12 cellular contexts compared by ENCODE assay signal in genomic region chr9:20553750-20554149, GRCh38.
DNase-seq lines count a peak whose midpoint lies in the region; ATAC-seq and TF ChIP-seq lines count a peak whose summit lies in the region.
"Had no signal": no experiment of that assay in that cellular context is flagged by ENCODE, and none has a peak within 500 bp of the region (broad histone marks: within the 10 kb centered on the region; RNA-seq: fewer than 3 reads in every experiment).

No MANE protein-coding gene starts in this region.

- peak overlapping the region; percentile 12 for H3K27ac ChIP-seq in foreskin keratinocyte
- H3K27ac ChIP-seq: dorsolateral prefrontal cortex had no signal

- no peaks in the 10 kb centered on the region for H3K9me3 Mint-ChIP-seq in activated naive CD4-positive, alpha-beta T cell treated with anti-CD3 and anti-CD28 coated beads for 36 hours
- H3K9me3 Mint-ChIP-seq in T-cell (no peaks in the 10 kb centered on the region), type B pancreatic cell (no peaks in the 10 kb centered on the region)

- H3K36me3 Mint-ChIP-seq in activated naive CD4-positive, alpha-beta T cell treated with anti-CD3 and anti-CD28 coated beads for 36 hours (ENCODE audit: low read depth): peaks cover 3% of the 10 kb centered on the region
- peaks cover 11% of the 10 kb centered on the region for H3K36me3 Mint-ChIP-seq in T-cell
- no peaks in the 10 kb centered on the region for H3K36me3 Mint-ChIP-seq in type B pancreatic cell

- TF ChIP-seq CTCF in foreskin keratinocyte (conservative IDR thresholded peaks at IDR 0.05) (no peak), type B pancreatic cell (conservative IDR thresholded peaks at IDR 0.05) (no peak)

- no peaks in the 10 kb centered on the region for H3K27me3 Mint-ChIP-seq in activated naive CD4-positive, alpha-beta T cell treated with anti-CD3 and anti-CD28 coated beads for 36 hours (ENCODE audit: low read depth)
- H3K27me3 Mint-ChIP-seq in T-cell (no peaks in the 10 kb centered on the region), type B pancreatic cell (no peaks in the 10 kb centered on the region)

- intact Hi-C loops in activated naive CD4-positive, alpha-beta T cell treated with anti-CD3 and anti-CD28 coated beads for 36 hours (cut with micrococcal nuclease): loop anchor here (1.0 to 10.0 kb wide), 5 partner anchors 27 to 1079 kb away; partner anchors contain the start of gene MLLT3

- no peak for DNase-seq in activated naive CD4-positive, alpha-beta T cell treated with anti-CD3 and anti-CD28 coated beads for 36 hours
- DNase-seq in activated naive CD4-positive, alpha-beta T cell (lab: John Stamatoyannopoulos, UW): no peak
- DNase-seq in T-cell (no peak), foreskin keratinocyte (no peak), type B pancreatic cell (ENCODE audit: extremely low spot score, unreplicated experiment) (no peak), NCI-H2081 (lab: John Stamatoyannopoulos, UW) (no peak)
- no peak for DNase-seq in stimulated activated CD4-positive, alpha-beta T cell treated with anti-CD3 and anti-CD28 coated beads, Interleukin-12 subunit alpha, Interleukin-12 subunit beta, amount 100 ng/mL, for 4 hours
- DNase-seq: body of pancreas, dorsolateral prefrontal cortex, NCI-H748 treated with DMSO at 0.1 percent for 48 hours, SHP77 treated with DMSO at 0.1 percent for 48 hours had no signal

- CTCF ChIA-PET in activated naive CD4-positive, alpha-beta T cell treated with anti-CD3 and anti-CD28 coated beads for 36 hours (lab: Charles Lee): interaction anchor here (0.6 to 2.1 kb wide), 6 partner anchors 11 to 130 kb away, joined by 3 to 5 read pairs (median 4); no protein-coding TSS in a partner anchor
- CTCF ChIA-PET in T-cell (lab: Charles Lee): interaction anchor here (0.5 to 2.1 kb wide), 12 partner anchors 11 to 1087 kb away, joined by 3 to 9 read pairs (median 4); partner anchors contain the start of gene MLLT3 (in 1 of the 2)

- POLR2A ChIA-PET in T-cell (lab: Charles Lee): interaction anchor here (0.5 to 0.7 kb wide), 5 partner anchors 17 to 1454 kb away, joined by 3 to 14 read pairs (median 5); partner anchors contain the start of gene MLLT3 (in 1 of the 2)

- H3K27ac Mint-ChIP-seq in activated naive CD4-positive, alpha-beta T cell treated with anti-CD3 and anti-CD28 coated beads for 36 hours: peak overlapping the region; percentile 12
- H3K27ac Mint-ChIP-seq in T-cell (peak overlapping the region; percentile 67 to 69), type B pancreatic cell (peak overlapping the region; percentile 24)

- no peak overlapping the region for H3K4me3 Mint-ChIP-seq in activated naive CD4-positive, alpha-beta T cell treated with anti-CD3 and anti-CD28 coated beads for 36 hours
- peak overlapping the region; percentile 32 to 40 (median 37) for H3K4me3 Mint-ChIP-seq in T-cell
- no peak overlapping the region for H3K4me3 Mint-ChIP-seq in type B pancreatic cell

- no peak for ATAC-seq in T-cell (replicated peaks in 1 of 4)
- ATAC-seq in foreskin keratinocyte: no peak
- ATAC-seq in GM18873 (IDR thresholded peaks at IDR 0.05; ENCODE audit: low FRiP score, unreplicated experiment): no peak
- ATAC-seq: body of pancreas had no signal

- peaks cover 76% of the 10 kb centered on the region for H3K4me1 Mint-ChIP-seq in activated naive CD4-positive, alpha-beta T cell treated with anti-CD3 and anti-CD28 coated beads for 36 hours (ENCODE audit: low read depth)
- peaks cover 84 to 87% (median 85%) of the 10 kb centered on the region in 3 donors for H3K4me1 Mint-ChIP-seq in T-cell
- H3K4me1 Mint-ChIP-seq in type B pancreatic cell (ENCODE audit: unreplicated experiment): peaks cover 55% of the 10 kb centered on the region

- peaks cover 41% of the 10 kb centered on the region for H3K4me1 ChIP-seq in foreskin keratinocyte

- H3K27me3 ChIP-seq in foreskin keratinocyte: no peaks in the 10 kb centered on the region
- H3K27me3 ChIP-seq: body of pancreas, dorsolateral prefrontal cortex had no signal

Comparison
In these comparisons a context has a peak if more than half of its experiments do, and no peak if none do; other contexts are left out.
1. H3K27ac Mint-ChIP-seq: peak in every context shown above with its lines; median percentile 68 in T-cell; 24 in type B pancreatic cell; 12 in activated naive CD4-positive, alpha-beta T cell treated with anti-CD3 and anti-CD28 coated beads for 36 hours.
2. H3K4me3 Mint-ChIP-seq: peak in T-cell (3 of 3); none in activated naive CD4-positive, alpha-beta T cell treated with anti-CD3 and anti-CD28 coated beads for 36 hours (single experiment) and type B pancreatic cell (single experiment).